12 cellular contexts compared by ENCODE assay signal in the genomic region with DNA sequence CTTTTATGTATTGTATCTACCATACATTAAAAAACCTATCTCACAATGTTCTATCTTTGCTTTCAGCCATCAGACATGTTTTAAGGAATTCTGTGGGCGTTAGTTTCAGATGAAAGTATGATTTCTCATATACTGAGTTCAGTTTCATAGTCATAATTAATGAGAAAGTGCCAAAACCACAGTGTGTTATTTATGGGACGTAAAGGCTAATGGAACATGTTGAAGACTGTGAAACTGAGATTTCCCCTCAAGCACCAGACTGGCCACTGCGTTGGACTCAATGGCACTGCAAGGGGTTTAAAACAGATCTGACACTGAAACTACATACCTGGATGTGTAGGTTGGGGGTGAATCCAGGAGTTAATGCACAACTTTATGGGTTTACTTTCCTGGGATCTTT. TPM values are rescaled to one million over a fixed set of nuclear protein-coding genes. Genes with fewer than 3 reads are reported as not detected.
DNase-seq lines count a peak whose midpoint lies in the region; ATAC-seq, FAIRE-seq and TF ChIP-seq lines count a peak whose summit lies in the region.
"Had no signal": no experiment of that assay in that cellular context is flagged by ENCODE, and none has a peak within 500 bp of the region (broad histone marks: within the 10 kb centered on the region; RNA-seq: fewer than 3 reads in every experiment).

No MANE protein-coding gene starts in this region.

- no peaks in the 10 kb centered on the region for H3K36me3 Mint-ChIP-seq in astrocyte (ENCODE audit: low read depth, unreplicated experiment)
- H3K36me3 Mint-ChIP-seq in HFFc6 (ENCODE audit: low read depth): no peaks in the 10 kb centered on the region
- no peaks in the 10 kb centered on the region for H3K36me3 Mint-ChIP-seq in Caco-2 (ENCODE audit: insufficient read depth, unreplicated experiment)

- no peak overlapping the region for H3K27ac ChIP-seq in astrocyte (ENCODE audit: low read depth, low read length)
- H3K27ac ChIP-seq: parathyroid adenoma, thoracic aorta had no signal

- H2AFZ ChIP-seq in astrocyte (ENCODE audit: low read depth, low read length): no peak overlapping the region
- H2AFZ ChIP-seq: parathyroid adenoma had no signal

- H3K79me2 ChIP-seq in astrocyte (ENCODE audit: insufficient read depth, low read length): no peaks in the 10 kb centered on the region
- H3K79me2 ChIP-seq: parathyroid adenoma had no signal

- no peak overlapping the region for H3K27ac Mint-ChIP-seq in astrocyte (ENCODE audit: unreplicated experiment)
- H3K27ac Mint-ChIP-seq in HFFc6: no peak overlapping the region
- H3K27ac Mint-ChIP-seq in Caco-2 (ENCODE audit: unreplicated experiment): no peak overlapping the region
- H3K27ac Mint-ChIP-seq: T-helper 2 cell treated with Interferon-gamma antibody and Interleukin-4, amounts not matched to agents 5 μg/mL and 100 μg/mL, for 36 hours had no signal

- H3K4me3 Mint-ChIP-seq in astrocyte (ENCODE audit: unreplicated experiment) (no peak overlapping the region), HFFc6 (no peak overlapping the region), Caco-2 (ENCODE audit: unreplicated experiment) (no peak overlapping the region)
- H3K4me3 Mint-ChIP-seq: T-helper 2 cell treated with Interferon-gamma antibody and Interleukin-4, amounts not matched to agents 5 μg/mL and 100 μg/mL, for 36 hours had no signal

- DNase-seq in GM19239 (ENCODE audit: insufficient read length, low spot score) (no peak), astrocyte (ENCODE audit: low read depth) (no peak), D721Med (ENCODE audit: insufficient read length, low spot score) (no peak), HFFc6 (no peak), Caco-2 (no peak)
- DNase-seq: DMS53; effector CD8-positive, alpha-beta T cell had no signal

- H3K4me3 ChIP-seq in astrocyte (ENCODE audit: insufficient read depth, low read depth, low read length) (no peak overlapping the region), Caco-2 (ENCODE audit: low read depth, low read length) (no peak overlapping the region)
- H3K4me3 ChIP-seq: thoracic aorta had no signal

- BruUV-seq in Caco-2 (replicated peaks; lab: Mats Ljungman, UMichigan): no TSS peak

- H4K20me1 ChIP-seq in astrocyte (ENCODE audit: insufficient read depth, low read length): no peaks in the 10 kb centered on the region

- CTCF ChIA-PET in Caco-2 (lab: Charles Lee): no interaction called here

- H3K9me3 ChIP-seq in astrocyte (ENCODE audit: insufficient read depth, low read depth, low read length): no peaks in the 10 kb centered on the region
- H3K9me3 ChIP-seq in Caco-2: no peaks in the 10 kb centered on the region
- H3K9me3 ChIP-seq: thoracic aorta had no signal

- no peaks in the 10 kb centered on the region for H3K27me3 Mint-ChIP-seq in astrocyte (ENCODE audit: low read depth, unreplicated experiment)
- H3K27me3 Mint-ChIP-seq in HFFc6 (ENCODE audit: insufficient read depth): no peaks in the 10 kb centered on the region; the same call in 1 of the 2 replicates
- peaks cover 11% of the 10 kb centered on the region for H3K27me3 Mint-ChIP-seq in Caco-2 (ENCODE audit: insufficient read depth, unreplicated experiment)

- H3K36me3 ChIP-seq in astrocyte (ENCODE audit: insufficient read depth, low read length): no peaks in the 10 kb centered on the region
- no peaks in the 10 kb centered on the region for H3K36me3 ChIP-seq in Caco-2 (ENCODE audit: control insufficient read depth, insufficient read depth, low read length)
- H3K36me3 ChIP-seq: thoracic aorta had no signal

- H3K4me1 Mint-ChIP-seq in astrocyte (ENCODE audit: low read depth, unreplicated experiment): no peaks in the 10 kb centered on the region
- H3K4me1 Mint-ChIP-seq in HFFc6 (ENCODE audit: low read depth): no peaks in the 10 kb centered on the region
- H3K4me1 Mint-ChIP-seq in Caco-2 (ENCODE audit: low read depth, unreplicated experiment): peaks cover 14% of the 10 kb centered on the region

- H3K4me1 ChIP-seq in astrocyte (ENCODE audit: insufficient read depth, low read length) (no peaks in the 10 kb centered on the region), Caco-2 (no peaks in the 10 kb centered on the region)
- H3K4me1 ChIP-seq: parathyroid adenoma had no signal

- intact Hi-C loops in Caco-2 (cut with micrococcal nuclease; ENCODE audit: unreplicated experiment): no loop called here

- no peak overlapping the region for H3K9ac ChIP-seq in astrocyte (ENCODE audit: low read length)
- H3K9ac ChIP-seq: parathyroid adenoma had no signal

- TF ChIP-seq CTCF in astrocyte (IDR thresholded peaks at IDR 0.05; ENCODE audit: insufficient read depth, low read depth, low read length): no peak
- TF ChIP-seq CTCF in D721Med (IDR thresholded peaks at IDR 0.05; ENCODE audit: insufficient read depth, missing control alignments): no peak
- no peak for TF ChIP-seq CTCF in HFFc6 (IDR thresholded peaks at IDR 0.05)
- TF ChIP-seq CTCF in Caco-2 (IDR thresholded peaks at IDR 0.05; ENCODE audit: insufficient read depth in 1 of 2, low read depth in 1 of 2, low read length in 1 of 2, severe bottlenecking in 1 of 2, unreplicated experiment in 1 of 2): no peak

- ATAC-seq in GM18502 (IDR thresholded peaks at IDR 0.05; ENCODE audit: poor library complexity, unreplicated experiment): peak; percentile 70
- ATAC-seq in HG02852 (IDR thresholded peaks at IDR 0.05; ENCODE audit: unreplicated experiment): peak; percentile 56

- peak; percentile 94 for FAIRE-seq in GM19239 (lab: Jason Lieb, UNC)
- peak; percentile 92 for FAIRE-seq in astrocyte (lab: Jason Lieb, UNC)
- FAIRE-seq in D721Med (lab: Jason Lieb, UNC): no peak

- H3K9me3 Mint-ChIP-seq in astrocyte (ENCODE audit: unreplicated experiment): no peaks in the 10 kb centered on the region
- H3K9me3 Mint-ChIP-seq in HFFc6: no peaks in the 10 kb centered on the region
- no peaks in the 10 kb centered on the region for H3K9me3 Mint-ChIP-seq in Caco-2 (ENCODE audit: unreplicated experiment)
- H3K9me3 Mint-ChIP-seq: T-helper 2 cell treated with Interferon-gamma antibody and Interleukin-4, amounts not matched to agents 5 μg/mL and 100 μg/mL, for 36 hours had no signal

- no peak overlapping the region for H3K4me2 ChIP-seq in astrocyte (ENCODE audit: low read length)

- POLR2A ChIA-PET in Caco-2 (lab: Charles Lee): no interaction called here

- H3K27me3 ChIP-seq in astrocyte (ENCODE audit: insufficient read depth, low read length): no peaks in the 10 kb centered on the region
- no peaks in the 10 kb centered on the region for H3K27me3 ChIP-seq in Caco-2 (replicated peaks; ENCODE audit: control insufficient read depth, insufficient read depth, low read length)

RNA-seq across cellular contexts. Expression of a gene that starts 32.0 kb away (rescaled TPM):
- total RNA-seq in astrocyte (2.5 TPM in 2 replicates), Caco-2 (2022) (0.20 and 0.32 TPM in 2 replicates)
- 1 to 10 TPM; 1.0 to 1.6 (median 1.4) TPM for total RNA-seq in HFFc6 (2021; fragmentation: NEBNext Ultra II Directional; extraction: Animal tissue kit (Norgen Biotek cat#: 25700))

RNA-seq across cellular contexts. Expression of a gene that starts 36.1 kb away (rescaled TPM):
- total RNA-seq in astrocyte: 45.8 and 49.5 TPM in 2 replicates
- 10 to 100 TPM; 50.8 to 55.7 (median 53.3) TPM for total RNA-seq in HFFc6 (2021; fragmentation: NEBNext Ultra II Directional; extraction: Animal tissue kit (Norgen Biotek cat#: 25700))
- 47.3 and 52.9 TPM in 2 replicates for total RNA-seq in Caco-2 (2022)
